In genomic region chr1:41345434-41346075, GRCh38 we compare ENCODE assay signal across 1 cellular context.
TF ChIP-seq lines count a peak whose summit lies in the region.

No MANE protein-coding gene starts in this region.

TF ChIP-seq in GM12878, 131 proteins besides CTCF, POLR2A, EP300 and RAD21 (continued from another document):
- no peak for TF ChIP-seq CBFB (IDR thresholded peaks at IDR 0.05; ENCODE audit: low read depth)
- no peak for TF ChIP-seq POU2F2 (IDR thresholded peaks at IDR 0.05; ENCODE audit: borderline replicate concordance, low read depth, low read length)
- TF ChIP-seq ATF3 (IDR thresholded peaks at IDR 0.05; ENCODE audit: borderline replicate concordance, extremely low read depth, low read depth, low read length) = no peak
- no peak for TF ChIP-seq POLR2AphosphoS2 (IDR thresholded peaks at IDR 0.05; ENCODE audit: low read depth, low read length)
- TF ChIP-seq NR2F1 (conservative IDR thresholded peaks at IDR 0.05) = peak; percentile 70
- no peak for TF ChIP-seq TCF3 (IDR thresholded peaks at IDR 0.05; ENCODE audit: borderline replicate concordance, insufficient read depth, low read depth, low read length)
- no peak for TF ChIP-seq JUND (IDR thresholded peaks at IDR 0.05; ENCODE audit: low read depth, low read length)
- no peak for TF ChIP-seq ZBTB4 (CRISPR knock-in tag; IDR thresholded peaks at IDR 0.05)
- TF ChIP-seq DPF2 (IDR thresholded peaks at IDR 0.05) = no peak
- TF ChIP-seq WRNIP1 (IDR thresholded peaks at IDR 0.05; ENCODE audit: borderline replicate concordance, low read depth, low read length) = no peak
- TF ChIP-seq NBN (IDR thresholded peaks at IDR 0.05) = 0 out of 2 replicates have a peak, but pooled peaks have one; percentile 30
- no peak for TF ChIP-seq MAX (IDR thresholded peaks at IDR 0.05; ENCODE audit: low read depth, low read length)
- TF ChIP-seq ZNF217 (IDR thresholded peaks at IDR 0.05) = no peak
- TF ChIP-seq KDM1A (IDR thresholded peaks at IDR 0.05; ENCODE audit: borderline replicate concordance) = no peak
- no peak for TF ChIP-seq EGR1 (IDR thresholded peaks at IDR 0.05; ENCODE audit: borderline replicate concordance in 1 of 2, low read depth in 2 of 2, low read length in 2 of 2)
- TF ChIP-seq ATF7 (IDR thresholded peaks at IDR 0.05; ENCODE audit: low read depth) = 0 out of 2 replicates have a peak, but pooled peaks have one; percentile 18
- TF ChIP-seq ETV6 (conservative IDR thresholded peaks at IDR 0.05 in 1 of 2, IDR thresholded peaks at IDR 0.05 in 1 of 2; ENCODE audit: borderline replicate concordance in 1 of 2, low read depth in 1 of 2) = no peak
- no peak for TF ChIP-seq YBX1 (IDR thresholded peaks at IDR 0.05)
- no peak for TF ChIP-seq EZH2 (IDR thresholded peaks at IDR 0.05; ENCODE audit: borderline replicate concordance, control insufficient read depth, low read depth, low read length)
- no peak for TF ChIP-seq MYB (IDR thresholded peaks at IDR 0.05; ENCODE audit: borderline replicate concordance, low read depth, low read length)
- TF ChIP-seq GATAD2B (conservative IDR thresholded peaks at IDR 0.05; ENCODE audit: low read depth) = no peak
- TF ChIP-seq CHD1 (IDR thresholded peaks at IDR 0.05; ENCODE audit: low read depth, low read length) = no peak
- no peak for TF ChIP-seq BHLHE40 (IDR thresholded peaks at IDR 0.05; ENCODE audit: borderline replicate concordance in 1 of 2, low read depth in 2 of 2, low read length in 1 of 2)
- no peak for TF ChIP-seq MTA2 (IDR thresholded peaks at IDR 0.05; ENCODE audit: low read depth)
- TF ChIP-seq KLF5 (IDR thresholded peaks at IDR 0.05; ENCODE audit: partially characterized antibody) = no peak
TF ChIP-seq in GM12878: peak in this region for 3.
